In genomic region chr7:132417037-132417906, GRCh38 we compare ENCODE assay signal across 18 cellular contexts.
"Had no signal": no experiment of that assay in that cellular context is flagged by ENCODE, and none has a peak within 500 bp of the region (broad histone marks: within the 10 kb centered on the region; RNA-seq: fewer than 3 reads in every experiment).

No MANE protein-coding gene starts in this region.

- H3K4me3 Mint-ChIP-seq: activated CD4-positive, alpha-beta memory T cell treated with anti-CD3 and anti-CD28 coated beads, Interleukin-2, amount 10 ng/mL, durations not matched to agents 7 days and 5 days; activated T-cell treated with anti-CD3 and anti-CD28 coated beads, Interleukin-2, amount 50 U/mL, for 24 hours; brain; naive B cell had no signal

- H3K4me1 Mint-ChIP-seq: naive B cell had no signal

- H3K79me2 ChIP-seq: parathyroid adenoma had no signal

- H3K9ac ChIP-seq: parathyroid adenoma had no signal

- H3K4me1 ChIP-seq: lower lobe of right lung, stomach, testis had no signal

- H3K27ac Mint-ChIP-seq: activated CD4-positive, alpha-beta memory T cell treated with anti-CD3 and anti-CD28 coated beads, Interleukin-2, amount 10 ng/mL, durations not matched to agents 7 days and 5 days; activated T-cell treated with anti-CD3 and anti-CD28 coated beads, Interleukin-2, amount 50 U/mL, for 24 hours had no signal

- H3K36me3 ChIP-seq: gastrocnemius medialis, heart left ventricle, lower lobe of right lung, neutrophil, stomach had no signal

- H2AFZ ChIP-seq: parathyroid adenoma had no signal

- H3K27ac ChIP-seq: gastrocnemius medialis, heart left ventricle, lower lobe of right lung, neutrophil, parathyroid adenoma, SK-N-MC, skin epidermis, stomach, testis had no signal

- DNase-seq: activated CD4-positive, alpha-beta memory T cell treated with anti-CD3 and anti-CD28 coated beads, Interleukin-2, amount 10 ng/mL, durations not matched to agents 7 days and 5 days; activated CD4-positive, alpha-beta T cell treated with anti-CD3 and anti-CD28 coated beads for 1 hour; activated effector memory CD4-positive, alpha-beta T cell treated with Interleukin-2 at 50 U/mL for 16 hours; activated naive CD4-positive, alpha-beta T cell treated with anti-CD3 and anti-CD28 coated beads, Interleukin-2, amount 50 U/mL, for 16 hours; activated T-cell treated with anti-CD3 and anti-CD28 coated beads, Interleukin-2, amount 50 U/mL, for 24 hours; effector CD8-positive, alpha-beta T cell; gastrocnemius medialis; heart left ventricle; left cardiac atrium; lower lobe of right lung; naive B cell; stomach; testis had no signal

- ATAC-seq: gastrocnemius medialis, heart left ventricle, left cardiac atrium, lower lobe of right lung had no signal

- H3K9me3 ChIP-seq: gastrocnemius medialis, lower lobe of right lung, neutrophil, stomach, testis had no signal

- H3K27me3 Mint-ChIP-seq: activated T-cell treated with anti-CD3 and anti-CD28 coated beads, Interleukin-2, amount 50 U/mL, for 24 hours had no signal

- H3K4me3 ChIP-seq: gastrocnemius medialis, heart left ventricle, lower lobe of right lung, SK-N-MC, skin epidermis, stomach, testis had no signal

- H3K27me3 ChIP-seq: gastrocnemius medialis, heart left ventricle, neutrophil, stomach, testis had no signal

- H3K36me3 Mint-ChIP-seq: brain had no signal
